In the genomic region with DNA sequence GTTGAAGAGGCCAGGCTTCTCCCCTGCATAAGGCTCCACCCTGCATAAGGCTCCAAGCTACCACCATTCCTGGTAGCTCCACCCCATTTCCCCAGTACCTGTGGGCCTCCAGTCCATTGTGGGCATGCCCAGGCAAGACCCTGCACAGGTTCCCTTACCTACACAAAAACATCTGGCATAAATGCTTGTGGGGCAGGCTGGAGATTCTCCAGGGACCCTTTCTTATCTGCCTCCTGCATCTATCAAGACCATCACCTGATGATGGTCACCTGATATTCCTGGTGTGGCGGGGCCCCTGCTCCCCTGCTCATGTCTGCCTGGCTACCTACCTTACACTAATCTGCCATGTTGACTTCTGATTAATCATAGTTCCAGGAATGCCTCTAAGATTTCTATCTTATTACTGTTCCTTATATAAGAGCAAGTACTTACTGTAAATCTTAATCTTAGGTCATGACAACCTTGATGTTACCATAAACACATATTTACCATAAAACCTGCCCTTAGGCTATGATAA, we compare ENCODE assay signal across 11 cellular contexts. TPM values are rescaled to one million over a fixed set of nuclear protein-coding genes. Genes with fewer than 3 reads are reported as not detected.
A peak's percentile ranks its signal among the peaks of the same experiment; 100 is the strongest.
DNase-seq lines count a peak whose midpoint lies in the region; TF ChIP-seq lines count a peak whose summit lies in the region.
"Had no signal": no experiment of that assay in that cellular context is flagged by ENCODE, and none has a peak within 500 bp of the region (broad histone marks: within the 10 kb centered on the region; RNA-seq: fewer than 3 reads in every experiment).

No MANE protein-coding gene starts in this region.

- no peak for TF ChIP-seq CTCF in suprapubic skin (IDR thresholded peaks at IDR 0.05)

- H3K9me3 ChIP-seq in suprapubic skin, result peaks cover 4% of the 10 kb centered on the region

- H3K4me1 ChIP-seq in suprapubic skin, result peaks cover 26% of the 10 kb centered on the region
- H3K4me1 ChIP-seq: transverse colon had no signal

- no peak for TF ChIP-seq POLR2A in suprapubic skin (IDR thresholded peaks at IDR 0.05)

- H3K36me3 ChIP-seq in suprapubic skin, result no peaks in the 10 kb centered on the region
- H3K36me3 ChIP-seq: transverse colon had no signal

- no peaks in the 10 kb centered on the region for H3K27me3 ChIP-seq in suprapubic skin
- H3K27me3 ChIP-seq: dorsolateral prefrontal cortex, transverse colon had no signal

- no peak overlapping the region for H3K27ac ChIP-seq in suprapubic skin
- H3K27ac ChIP-seq: dorsolateral prefrontal cortex, transverse colon had no signal

- H3K4me3 ChIP-seq in suprapubic skin, result no peak overlapping the region
- H3K4me3 ChIP-seq: dorsolateral prefrontal cortex, transverse colon had no signal

- 93% methylated on average over 1 of the region's 1 CpG for WGBS in suprapubic skin

- TF ChIP-seq EP300 in suprapubic skin (IDR thresholded peaks at IDR 0.05), result no peak

- peak; percentile 72 for DNase-seq in DMS153 (lab: John Stamatoyannopoulos, UW)
- peak; percentile 64 for DNase-seq in LoVo (ENCODE audit: low spot score)
- peak; percentile 23 to 30 for DNase-seq in activated T-cell treated with anti-CD3 and anti-CD28 coated beads, Interleukin-2, amount 50 U/mL, for 48 hours
- peak; percentile 24 for DNase-seq in kidney tubule cell (ENCODE audit: low spot score)
- no peak for DNase-seq in activated effector memory CD4-positive, alpha-beta T cell treated with anti-CD3 and anti-CD28 coated beads, Interleukin-2, amount 50 U/mL, for 16 hours
- DNase-seq in suprapubic skin (ENCODE audit: low spot score in 2 of 2), result no peak
- DNase-seq in foreskin melanocyte, result no peak
- DNase-seq: dorsolateral prefrontal cortex, NCI-H1930, retina, transverse colon had no signal

RNA-seq across cellular contexts. Expression of gene FGD3, which starts 41.0 kb away (rescaled TPM):
- 1 to 10 TPM; 4.6 to 9.2 (median 6.6) TPM for total RNA-seq in suprapubic skin

Comparison
In these comparisons a context has a peak if more than half of its experiments do, and no peak if none do; other contexts are left out.
1. DNase-seq: peak in DMS153 (single experiment), LoVo (single experiment), activated T-cell treated with anti-CD3 and anti-CD28 coated beads, Interleukin-2, amount 50 U/mL, for 48 hours (2 of 2) and kidney tubule cell (single experiment); none in activated effector memory CD4-positive, alpha-beta T cell treated with anti-CD3 and anti-CD28 coated beads, Interleukin-2, amount 50 U/mL, for 16 hours (single experiment), suprapubic skin (0 of 2) and foreskin melanocyte (single experiment).